In the genomic region with DNA sequence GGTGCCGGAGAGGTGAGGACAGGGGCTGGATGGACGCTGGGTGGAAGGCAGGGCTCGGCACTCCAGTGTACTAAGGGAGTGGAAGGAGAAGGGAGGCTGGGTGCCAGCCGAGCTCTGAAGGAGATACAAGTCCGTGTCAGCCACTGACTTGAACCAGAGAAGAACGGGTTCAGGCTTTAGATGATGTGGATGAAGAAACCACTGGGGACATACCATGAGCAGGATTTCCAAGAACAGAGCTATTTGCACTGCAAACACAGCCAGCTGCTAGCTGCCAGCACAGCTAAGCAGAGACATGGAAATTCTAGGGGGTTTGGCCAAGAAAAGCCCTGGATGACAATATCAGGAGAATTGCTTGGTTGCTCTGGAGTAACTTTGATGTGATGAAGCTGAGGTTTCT, we compare ENCODE assay signal across 15 cellular contexts. TPM values are rescaled to one million over a fixed set of nuclear protein-coding genes. Genes with fewer than 3 reads are reported as not detected.
"Had no signal": no experiment of that assay in that cellular context is flagged by ENCODE, and none has a peak within 500 bp of the region (broad histone marks: within the 10 kb centered on the region; RNA-seq: fewer than 3 reads in every experiment).

No MANE protein-coding gene starts in this region.

- DNase-seq: activated CD4-positive, alpha-beta memory T cell treated with anti-CD3 and anti-CD28 coated beads for 36 hours; activated naive CD4-positive, alpha-beta T cell treated with anti-CD3 and anti-CD28 coated beads, Interleukin-2, amount 50 U/mL, for 16 hours; hippocampal formation; naive thymus-derived CD4-positive, alpha-beta T cell; occipital lobe; psoas muscle; stimulated activated CD4-positive, alpha-beta T cell treated with anti-CD3 and anti-CD28 coated beads, Interleukin-4, amount 100 ng/mL, for 1 hour; stimulated activated CD8-positive, alpha-beta memory T cell treated with anti-CD3 and anti-CD28 coated beads, Interleukin-4, amount 100 ng/mL, for 48 hours; T-cell; T1000 had no signal

- H3K4me1 ChIP-seq: psoas muscle had no signal

- H3K27ac Mint-ChIP-seq: activated CD4-positive, alpha-beta memory T cell treated with anti-CD3 and anti-CD28 coated beads for 36 hours; stimulated activated naive CD8-positive, alpha-beta T cell treated with anti-CD3 and anti-CD28 coated beads, Interleukin-15, Interleukin-2, amounts not matched to agents 100 ng/mL and 50 ng/mL, for 24 hours had no signal

- ATAC-seq: naive thymus-derived CD4-positive, alpha-beta T cell; psoas muscle; T-cell had no signal

- H3K36me3 Mint-ChIP-seq: activated CD4-positive, alpha-beta memory T cell treated with anti-CD3 and anti-CD28 coated beads for 36 hours; naive thymus-derived CD4-positive, alpha-beta T cell; T-cell had no signal

- H3K4me3 Mint-ChIP-seq: activated CD4-positive, alpha-beta memory T cell treated with anti-CD3 and anti-CD28 coated beads for 36 hours; naive thymus-derived CD4-positive, alpha-beta T cell; stimulated activated naive CD8-positive, alpha-beta T cell treated with anti-CD3 and anti-CD28 coated beads, Interleukin-15, Interleukin-2, amounts not matched to agents 100 ng/mL and 50 ng/mL, for 24 hours; T-cell had no signal

- H3K4me3 ChIP-seq: psoas muscle, SK-N-MC had no signal

- H3K9me3 Mint-ChIP-seq: activated CD4-positive, alpha-beta memory T cell treated with anti-CD3 and anti-CD28 coated beads for 36 hours; naive thymus-derived CD4-positive, alpha-beta T cell; stimulated activated naive CD8-positive, alpha-beta T cell treated with anti-CD3 and anti-CD28 coated beads, Interleukin-15, Interleukin-2, amounts not matched to agents 100 ng/mL and 50 ng/mL, for 24 hours; T-cell had no signal

- H3K27ac ChIP-seq: psoas muscle, SK-N-MC, VCaP had no signal

- H3K9me3 ChIP-seq: psoas muscle had no signal

- H3K4me1 Mint-ChIP-seq: T-cell had no signal

RNA-seq across cellular contexts. Expression of gene CD207, which starts 5.3 kb away (rescaled TPM):
- total RNA-seq: activated CD4-positive, alpha-beta memory T cell treated with anti-CD3 and anti-CD28 coated beads for 36 hours; lung microvascular endothelial cell; occipital lobe; T-cell had no signal
- polyA plus RNA-seq: naive thymus-derived CD4-positive, alpha-beta T cell had no signal

RNA-seq across cellular contexts. Expression of gene CLEC4F, which starts 9.9 kb away (rescaled TPM):
- total RNA-seq: activated CD4-positive, alpha-beta memory T cell treated with anti-CD3 and anti-CD28 coated beads for 36 hours; occipital lobe; T-cell had no signal
- polyA plus RNA-seq: naive thymus-derived CD4-positive, alpha-beta T cell had no signal

RNA-seq across cellular contexts. Expression of gene FIGLA, which starts 39.9 kb away (rescaled TPM):
- total RNA-seq: activated CD4-positive, alpha-beta memory T cell treated with anti-CD3 and anti-CD28 coated beads for 36 hours; lung microvascular endothelial cell; mononuclear cell; naive thymus-derived CD4-positive, alpha-beta T cell; occipital lobe; psoas muscle; T-cell had no signal
- polyA plus RNA-seq: naive thymus-derived CD4-positive, alpha-beta T cell had no signal
